ENCODE assay signal across 8 cellular contexts in the genomic region with DNA sequence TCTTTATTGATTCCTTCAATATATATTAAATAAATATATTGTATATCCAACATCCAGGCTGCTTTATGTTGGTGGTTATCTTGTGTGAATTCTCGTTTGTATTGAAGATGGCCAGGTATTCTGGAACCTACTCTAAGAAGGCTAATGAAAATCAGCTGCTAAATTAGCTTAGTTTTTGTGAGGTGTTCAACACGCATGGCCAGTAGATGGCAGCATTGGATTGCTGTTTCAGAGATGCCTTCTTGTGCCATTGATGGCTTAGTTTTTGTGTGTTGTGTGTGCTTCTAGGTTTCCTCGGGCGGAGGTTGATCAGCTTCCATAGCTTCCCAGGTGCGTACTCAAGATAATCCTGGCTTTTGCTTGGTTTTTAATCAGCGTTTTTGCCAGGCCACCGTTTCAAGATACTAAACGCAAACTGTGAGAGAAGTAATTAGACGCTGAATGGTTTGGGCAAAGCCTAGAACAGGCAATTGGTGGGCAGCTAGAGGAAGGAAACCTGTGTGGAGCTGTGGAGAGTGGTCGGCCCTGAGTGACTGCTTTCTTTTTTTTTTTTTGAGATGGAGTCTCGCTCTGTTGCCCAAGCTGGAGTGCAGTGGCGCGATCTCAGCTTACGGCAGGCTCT. TPM values are rescaled to one million over a fixed set of nuclear protein-coding genes. Genes with fewer than 3 reads are reported as not detected.
DNase-seq lines count a peak whose midpoint lies in the region; ATAC-seq and TF ChIP-seq lines count a peak whose summit lies in the region.

No MANE protein-coding gene starts in this region.

- H2AFZ ChIP-seq in neuronal stem cell (ENCODE audit: low read length), result no peak overlapping the region

- POLR2A ChIA-PET in Panc1 (lab: Charles Lee), result interaction anchor here (0.6 to 0.7 kb wide), 2 partner anchors 8 to 500 kb away, joined by 4 to 5 read pairs; no protein-coding TSS in a partner anchor

- no TSS peak for BruUV-seq in Panc1 (replicated peaks; lab: Mats Ljungman, UMichigan)

- TF ChIP-seq POLR2A in suprapubic skin (IDR thresholded peaks at IDR 0.05), result no peak

- intact Hi-C loops in Panc1 (cut with micrococcal nuclease; ENCODE audit: unreplicated experiment), result no loop called here

- peaks cover 9% of the 10 kb centered on the region for H3K79me1 ChIP-seq in neuronal stem cell (ENCODE audit: low read depth, low read length)

- H3K36me3 ChIP-seq in Panc1 (ENCODE audit: control insufficient read depth, insufficient read depth, low read length) (no peaks in the 10 kb centered on the region), neuronal stem cell (replicated peaks in 1 of 2; ENCODE audit: control insufficient read depth in 2 of 2, insufficient read depth in 2 of 2, low read length in 2 of 2) (peaks cover 0 to 17% of the 10 kb centered on the region in 2 donors), suprapubic skin (no peaks in the 10 kb centered on the region)

- no peak overlapping the region for H4K8ac ChIP-seq in neuronal stem cell (ENCODE audit: low read depth, low read length)

- H3K27ac ChIP-seq in Panc1 (ENCODE audit: low read length) (no peak overlapping the region), neuronal stem cell (replicated peaks; ENCODE audit: low read length) (no peak overlapping the region), suprapubic skin (no peak overlapping the region)

- TF ChIP-seq EP300 in suprapubic skin (IDR thresholded peaks at IDR 0.05), result no peak

- H2AK5ac ChIP-seq in neuronal stem cell (ENCODE audit: low read depth, low read length), result no peak overlapping the region

- TF ChIP-seq CTCF in Panc1 (IDR thresholded peaks at IDR 0.05), result peak; percentile 78
- TF ChIP-seq CTCF in suprapubic skin (IDR thresholded peaks at IDR 0.05), result peak; percentile 69

- CTCF ChIA-PET in Panc1 (lab: Charles Lee), result interaction anchor here (0.5 to 1.4 kb wide), 5 partner anchors 16 to 265 kb away, joined by 3 read pairs; no protein-coding TSS in a partner anchor

- ATAC-seq in GM21390 (IDR thresholded peaks at IDR 0.05; ENCODE audit: unreplicated experiment) (peak; percentile 81), Panc1 (peak; percentile 51; the same call in 1 of the 2 replicates)

- H2BK120ac ChIP-seq in neuronal stem cell (ENCODE audit: low read depth, low read length), result no peak overlapping the region

- no peak overlapping the region for H2BK12ac ChIP-seq in neuronal stem cell (ENCODE audit: low read length)

- no peak overlapping the region for H3K23ac ChIP-seq in neuronal stem cell (ENCODE audit: low read depth, low read length, poor library complexity)

- H2BK15ac ChIP-seq in neuronal stem cell (ENCODE audit: low read length), result no peak overlapping the region

- in situ Hi-C loops in Panc1 (cut with HindIII; ENCODE audit: low pct_unique_long_range_greater_than_20kb, low sequenced_read_pairs), result no loop called here

- WGBS in neuronal stem cell (ENCODE audit: extremely low coverage in 2 of 2, insufficient read length in 2 of 2, insufficient replicate concordance in 1 of 2), 2 donors, result no CpG with 5 or more reads among the region's 14 CpGs
- WGBS in suprapubic skin, result 44% methylated on average over 14 of the region's 14 CpGs

- H3K18ac ChIP-seq in neuronal stem cell (ENCODE audit: low read length), result no peak overlapping the region

- H3K4me2 ChIP-seq in neuronal stem cell (ENCODE audit: insufficient read depth, low read length, poor library complexity, severe bottlenecking), result no peak overlapping the region

- no peak overlapping the region for H3K9ac ChIP-seq in neuronal stem cell (ENCODE audit: low read depth, low read length, poor library complexity)

- H3K4ac ChIP-seq in neuronal stem cell (ENCODE audit: low read length), result no peak overlapping the region

- H3K4me1 ChIP-seq in Panc1 (ENCODE audit: control insufficient read depth, insufficient read depth, low read length) (peaks cover 14% of the 10 kb centered on the region), neuronal stem cell (ENCODE audit: control insufficient read depth in 2 of 2, insufficient read depth in 1 of 2, low read depth in 1 of 2, low read length in 2 of 2) (peaks cover 0 to 3% of the 10 kb centered on the region in 2 donors), suprapubic skin (peaks cover 7% of the 10 kb centered on the region)

- no peak overlapping the region for H4K91ac ChIP-seq in neuronal stem cell (ENCODE audit: low read depth, low read length, poor library complexity)

- H3K27me3 ChIP-seq in Panc1 (ENCODE audit: control insufficient read depth, insufficient read depth, low read length) (no peaks in the 10 kb centered on the region), neuronal stem cell (ENCODE audit: control insufficient read depth in 3 of 3, insufficient read depth in 3 of 3, low read depth in 1 of 3, low read length in 3 of 3) (no peaks in the 10 kb centered on the region), suprapubic skin (no peaks in the 10 kb centered on the region)

- H3K9me3 ChIP-seq in Panc1 (ENCODE audit: control insufficient read depth, insufficient read depth, low read depth, low read length) (no peaks in the 10 kb centered on the region), neuronal stem cell (replicated peaks in 1 of 2; ENCODE audit: control insufficient read depth in 2 of 2, insufficient read depth in 1 of 2, low read depth in 1 of 2, low read length in 2 of 2) (peaks cover 0 to 2% of the 10 kb centered on the region in 2 donors), suprapubic skin (no peaks in the 10 kb centered on the region)

- H3K14ac ChIP-seq in neuronal stem cell (ENCODE audit: low read length), result no peak overlapping the region

- no peak overlapping the region for H2BK5ac ChIP-seq in neuronal stem cell (ENCODE audit: low read length)

- peak; percentile 81 for DNase-seq in D341Med (ENCODE audit: low spot score)
- DNase-seq in Jurkat, Clone E6-1 (ENCODE audit: low read depth, low spot score), result peak; percentile 77
- DNase-seq in Panc1 (ENCODE audit: low read depth, low spot score), result peak; percentile 54
- DNase-seq in activated T-helper 1 cell treated with Interleukin-2 at 50 U/mL for 16 hours (ENCODE audit: low read depth), result peak; percentile 52
- peak; percentile 93 for DNase-seq in fibroblast of peridontal ligament (ENCODE audit: extremely low read depth)
- DNase-seq in neuronal stem cell (ENCODE audit: low spot score), result peak; percentile 79
- DNase-seq in suprapubic skin (ENCODE audit: low spot score in 2 of 2), result no peak

- no peak overlapping the region for H3K4me3 ChIP-seq in Jurkat, Clone E6-1 (ENCODE audit: low read length)
- H3K4me3 ChIP-seq in Panc1 (ENCODE audit: low read depth in 2 of 2, low read length in 2 of 2), result no peak overlapping the region
- H3K4me3 ChIP-seq in neuronal stem cell (ENCODE audit: low read length in 2 of 2), result no peak overlapping the region
- H3K4me3 ChIP-seq in suprapubic skin, result no peak overlapping the region

RNA-seq across cellular contexts. Expression of a gene that starts 15.1 kb away (rescaled TPM):
- polyA plus RNA-seq in Jurkat, Clone E6-1 (2012; ENCODE audit: insufficient read depth, insufficient read length), result 8.6 TPM
- total RNA-seq in Panc1 (2021; ENCODE audit: unreplicated experiment), result 17.1 TPM
- polyA plus RNA-seq in Panc1 (2012; ENCODE audit: insufficient read length), result 6.5 TPM
- polyA plus RNA-seq in neuronal stem cell (2013, experiment 1 of 2), result 3.8 TPM
- 4.4 TPM for polyA plus RNA-seq in neuronal stem cell (2013, experiment 2 of 2)
- total RNA-seq in suprapubic skin, result 10 to 100 TPM in 2 of 4 donors, 1 to 10 TPM in 2; 2.9 to 19.1 (median 9.9) TPM

Comparison
In these comparisons a context has a peak if more than half of its experiments do, and no peak if none do; other contexts are left out.
1. DNase-seq: peak in D341Med (single experiment), Jurkat, Clone E6-1 (single experiment), Panc1 (single experiment), activated T-helper 1 cell treated with Interleukin-2 at 50 U/mL for 16 hours (single experiment), fibroblast of peridontal ligament (single experiment) and neuronal stem cell (single experiment); none in suprapubic skin (0 of 2).